1 cellular context compared by ENCODE assay signal in genomic region chr12:46383654-46384450, GRCh38.
TF ChIP-seq lines count a peak whose summit lies in the region.

No MANE protein-coding gene starts in this region.

TF ChIP-seq in HepG2, 621 proteins besides CTCF, POLR2A, EP300 and RAD21 (continued from another document and continues in another):
- TF ChIP-seq ZBTB49 (CRISPR knock-in tag; IDR thresholded peaks at IDR 0.05; ENCODE audit: borderline replicate concordance) (no peak; the same call in 1 of the 2 replicates), ISL2 (CRISPR knock-in tag; IDR thresholded peaks at IDR 0.05) (0 out of 2 replicates have a peak, but pooled peaks have one; percentile 8), ZNF674 (CRISPR knock-in tag; IDR thresholded peaks at IDR 0.05; ENCODE audit: low read depth) (0 out of 2 replicates have a peak, but pooled peaks have one; percentile 35), ZNF841 (CRISPR knock-in tag; IDR thresholded peaks at IDR 0.05; ENCODE audit: borderline replicate concordance) (0 out of 2 replicates have a peak, but pooled peaks have one; percentile 6), REXO4 (CRISPR knock-in tag; IDR thresholded peaks at IDR 0.05; ENCODE audit: borderline replicate concordance) (no peak), KDM2A (CRISPR knock-in tag; IDR thresholded peaks at IDR 0.05; ENCODE audit: borderline replicate concordance, low read depth) (peak; percentile 83), STAT5B (CRISPR knock-in tag; IDR thresholded peaks at IDR 0.05) (peak; percentile 43; the same call in 1 of the 2 replicates), ATF4 (CRISPR knock-in tag; IDR thresholded peaks at IDR 0.05) (0 out of 4 replicates have a peak, but pooled peaks of 1 of the 2 experiments have one; percentile 5), POGK (CRISPR knock-in tag; conservative IDR thresholded peaks at IDR 0.05) (peak; percentile 59; the same call in 1 of the 2 replicates), KLF16 (CRISPR knock-in tag; IDR thresholded peaks at IDR 0.05) (peak in 1 of 2 experiments; percentile 78; a peak in 2 of 4 replicates), DNMT1 (CRISPR knock-in tag; IDR thresholded peaks at IDR 0.05) (0 out of 2 replicates have a peak, but pooled peaks have one; percentile 42), AFF4 (CRISPR knock-in tag; IDR thresholded peaks at IDR 0.05) (peak; percentile 89), HOXA3 (CRISPR knock-in tag; IDR thresholded peaks at IDR 0.05) (peak; percentile 32; the same call in 1 of the 2 replicates), GATA4 (IDR thresholded peaks at IDR 0.05; ENCODE audit: borderline replicate concordance, low read depth) (no peak), JUN (CRISPR knock-in tag; IDR thresholded peaks at IDR 0.05) (peak; percentile 13; the same call in 1 of the 2 replicates), DMAP1 (CRISPR knock-in tag; IDR thresholded peaks at IDR 0.05) (peak; percentile 93; the same call in 1 of the 2 replicates), BRD4 (CRISPR knock-in tag; IDR thresholded peaks at IDR 0.05) (peak; percentile 96), ZNF614 (CRISPR knock-in tag; IDR thresholded peaks at IDR 0.05; ENCODE audit: borderline replicate concordance) (0 out of 2 replicates have a peak, but pooled peaks have one; percentile 14), NCOR1 (IDR thresholded peaks at IDR 0.05; ENCODE audit: borderline replicate concordance, low read length) (no peak), ZNF383 (CRISPR knock-in tag; IDR thresholded peaks at IDR 0.05; ENCODE audit: borderline replicate concordance) (0 out of 2 replicates have a peak, but pooled peaks have one; percentile 16), SP1 (IDR thresholded peaks at IDR 0.05) (no peak), SP1 (CRISPR knock-in tag; IDR thresholded peaks at IDR 0.05) (peak; percentile 43; the same call in 1 of the 2 replicates), SOX13 (IDR thresholded peaks at IDR 0.05) (no peak), SOX13 (CRISPR knock-in tag; conservative IDR thresholded peaks at IDR 0.05 in 1 of 2, IDR thresholded peaks at IDR 0.05 in 1 of 2) (peak in 1 of 2 experiments; percentile 47; a peak in 2 of 4 replicates), RFX1 (IDR thresholded peaks at IDR 0.05) (no peak), PHF8 (CRISPR knock-in tag; IDR thresholded peaks at IDR 0.05) (peak; percentile 35), ZNF75D (CRISPR knock-in tag; IDR thresholded peaks at IDR 0.05; ENCODE audit: borderline replicate concordance) (no peak), JUND (CRISPR knock-in tag; IDR thresholded peaks at IDR 0.05) (peak; percentile 4; the same call in 1 of the 2 replicates), ZNF121 (CRISPR knock-in tag; IDR thresholded peaks at IDR 0.05) (no peak), ONECUT2 (CRISPR knock-in tag; IDR thresholded peaks at IDR 0.05) (no peak), MXI1 (IDR thresholded peaks at IDR 0.05; ENCODE audit: borderline replicate concordance, low read depth, low read length) (no peak), SMAD3 (CRISPR knock-in tag; IDR thresholded peaks at IDR 0.05) (peak; percentile 32; the same call in 1 of the 2 replicates), ZNF670 (CRISPR knock-in tag; IDR thresholded peaks at IDR 0.05; ENCODE audit: borderline replicate concordance) (peak; percentile 15; the same call in 1 of the 2 replicates), NR2F1 (CRISPR knock-in tag; IDR thresholded peaks at IDR 0.05) (no peak), KMT2A (CRISPR knock-in tag; IDR thresholded peaks at IDR 0.05) (peak; percentile 70), ZNF280B (CRISPR knock-in tag; IDR thresholded peaks at IDR 0.05; ENCODE audit: borderline replicate concordance) (peak; percentile 12; the same call in 1 of the 2 replicates), THRA (CRISPR knock-in tag; IDR thresholded peaks at IDR 0.05; ENCODE audit: borderline replicate concordance) (0 out of 2 replicates have a peak, but pooled peaks have one; percentile 64), ZNF773 (CRISPR knock-in tag; IDR thresholded peaks at IDR 0.05; ENCODE audit: borderline replicate concordance) (0 out of 2 replicates have a peak, but pooled peaks have one; percentile 41), ZNF768 (CRISPR knock-in tag; IDR thresholded peaks at IDR 0.05) (peak; percentile 61; the same call in 1 of the 2 replicates), NRL (CRISPR knock-in tag; IDR thresholded peaks at IDR 0.05; ENCODE audit: borderline replicate concordance) (peak; percentile 64; the same call in 1 of the 2 replicates), CAMTA2 (CRISPR knock-in tag; IDR thresholded peaks at IDR 0.05; ENCODE audit: borderline replicate concordance) (peak; percentile 54; the same call in 1 of the 2 replicates), KLF11 (CRISPR knock-in tag; IDR thresholded peaks at IDR 0.05) (no peak), TBX2 (CRISPR knock-in tag; IDR thresholded peaks at IDR 0.05; ENCODE audit: borderline replicate concordance) (peak; percentile 60), ELF1 (CRISPR knock-in tag; IDR thresholded peaks at IDR 0.05) (peak; percentile 29; the same call in 1 of the 2 replicates), ZNF547 (CRISPR knock-in tag; IDR thresholded peaks at IDR 0.05) (0 out of 2 replicates have a peak, but pooled peaks have one; percentile 1), ZBTB20 (CRISPR knock-in tag; IDR thresholded peaks at IDR 0.05; ENCODE audit: borderline replicate concordance, low read depth) (peak; percentile 64; the same call in 1 of the 2 replicates), MAF1 (CRISPR knock-in tag; IDR thresholded peaks at IDR 0.05; ENCODE audit: borderline replicate concordance) (0 out of 2 replicates have a peak, but pooled peaks have one; percentile 28), ZNF891 (CRISPR knock-in tag; IDR thresholded peaks at IDR 0.05) (0 out of 2 replicates have a peak, but pooled peaks have one; percentile 49), ZBTB34 (CRISPR knock-in tag; IDR thresholded peaks at IDR 0.05) (peak; percentile 74; the same call in 1 of the 2 replicates), ZNF496 (CRISPR knock-in tag; IDR thresholded peaks at IDR 0.05; ENCODE audit: insufficient replicate concordance) (no peak), FOXP1 (IDR thresholded peaks at IDR 0.05) (no peak), FOXP1 (CRISPR knock-in tag; IDR thresholded peaks at IDR 0.05) (peak; percentile 17; the same call in 1 of the 2 replicates), HMGXB4 (CRISPR knock-in tag; IDR thresholded peaks at IDR 0.05; ENCODE audit: borderline replicate concordance in 1 of 2, low read depth in 1 of 2) (peak in 1 of 2 experiments; percentile 66; a peak in 1 of 4 replicates), ZSCAN30 (CRISPR knock-in tag; IDR thresholded peaks at IDR 0.05) (no peak), BHLHE40 (IDR thresholded peaks at IDR 0.05; ENCODE audit: low read length) (0 out of 2 replicates have a peak, but pooled peaks have one; percentile 13)
